8 cellular contexts compared by ENCODE assay signal in genomic region chr12:98154850-98155249, GRCh38.
DNase-seq lines count a peak whose midpoint lies in the region; ATAC-seq and TF ChIP-seq lines count a peak whose summit lies in the region.

No MANE protein-coding gene starts in this region.

- H3K9me3 ChIP-seq in neural cell (ENCODE audit: low read length) (no peaks in the 10 kb centered on the region), aorta (ENCODE audit: control insufficient read depth, low read length) (no peaks in the 10 kb centered on the region)

- TF ChIP-seq CTCF in GM12874 (IDR thresholded peaks at IDR 0.05; ENCODE audit: insufficient read depth, low read depth, low read length): 0 out of 2 replicates have a peak, but pooled peaks have one; percentile 18
- TF ChIP-seq CTCF in brain (conservative IDR thresholded peaks at IDR 0.05): peak; percentile 62 to 77
- peak; percentile 74 for TF ChIP-seq CTCF in neural cell (IDR thresholded peaks at IDR 0.05; ENCODE audit: poor library complexity, severe bottlenecking)

- no peak overlapping the region for H3K9ac ChIP-seq in neural cell (ENCODE audit: low read length)

- intact Hi-C loops in aorta (cut with DNase I): no loop called here

- H3K36me3 Mint-ChIP-seq in brain: no peaks in the 10 kb centered on the region
- H3K36me3 Mint-ChIP-seq in activated naive CD8-positive, alpha-beta T cell treated with anti-CD3 and anti-CD28 coated beads for 36 hours: no peaks in the 10 kb centered on the region

- peak overlapping the region in 1 of 5 experiments; percentile 6 for H3K4me3 Mint-ChIP-seq in brain
- no peak overlapping the region for H3K4me3 Mint-ChIP-seq in activated naive CD8-positive, alpha-beta T cell treated with anti-CD3 and anti-CD28 coated beads for 36 hours

- no peaks in the 10 kb centered on the region for H3K36me3 ChIP-seq in neural cell (ENCODE audit: insufficient read depth, low read length)
- H3K36me3 ChIP-seq in aorta (ENCODE audit: control insufficient read depth in 1 of 2, insufficient read depth in 2 of 2, low read length in 1 of 2): no peaks in the 10 kb centered on the region

- H3K27ac Mint-ChIP-seq in brain: peak overlapping the region in 4 of 5 experiments; percentile 7 to 85 (median 38)
- no peak overlapping the region for H3K27ac Mint-ChIP-seq in activated naive CD8-positive, alpha-beta T cell treated with anti-CD3 and anti-CD28 coated beads for 36 hours

- H3K4me2 ChIP-seq in neural cell (ENCODE audit: low read length): no peak overlapping the region

- peak; percentile 49 for DNase-seq in NCI-H2196 treated with DMSO at 0.1 percent for 48 hours (lab: John Stamatoyannopoulos, UW; ENCODE audit: unreplicated experiment)
- DNase-seq in activated naive CD8-positive, alpha-beta T cell treated with anti-CD3 and anti-CD28 coated beads for 36 hours: no peak
- no peak for DNase-seq in Ammon's horn (ENCODE audit: low spot score)
- DNase-seq in aorta: no peak
- DNase-seq in stimulated activated CD4-positive, alpha-beta T cell treated with anti-CD3 and anti-CD28 coated beads, Interleukin-2, amount 100 ng/mL, for 48 hours: no peak

- H3K4me1 Mint-ChIP-seq in brain: peaks cover 31% of the 10 kb centered on the region
- H3K4me1 Mint-ChIP-seq in activated naive CD8-positive, alpha-beta T cell treated with anti-CD3 and anti-CD28 coated beads for 36 hours: no peaks in the 10 kb centered on the region

- no peaks in the 10 kb centered on the region for H3K4me1 ChIP-seq in aorta (ENCODE audit: control insufficient read depth in 1 of 2, insufficient read depth in 2 of 2, low read length in 2 of 2)

- H3K79me2 ChIP-seq in neural cell (replicated peaks; ENCODE audit: insufficient read depth, low read length): no peaks in the 10 kb centered on the region

- H3K27me3 Mint-ChIP-seq in brain: peaks cover 4% of the 10 kb centered on the region
- no peaks in the 10 kb centered on the region for H3K27me3 Mint-ChIP-seq in activated naive CD8-positive, alpha-beta T cell treated with anti-CD3 and anti-CD28 coated beads for 36 hours

- H3K9me3 Mint-ChIP-seq in brain: no peaks in the 10 kb centered on the region
- no peaks in the 10 kb centered on the region for H3K9me3 Mint-ChIP-seq in activated naive CD8-positive, alpha-beta T cell treated with anti-CD3 and anti-CD28 coated beads for 36 hours

- no peak overlapping the region for H2AFZ ChIP-seq in neural cell (ENCODE audit: low read depth, low read length)

- no peaks in the 10 kb centered on the region for H3K9me2 ChIP-seq in neural cell (ENCODE audit: insufficient read depth, low read length)

- WGBS in aorta, 2 donors: 10 to 14% methylated on average over 4 of the region's 4 CpGs

- TF ChIP-seq EP300 in neural cell (conservative IDR thresholded peaks at IDR 0.05; ENCODE audit: poor library complexity, severe bottlenecking): no peak

- H3K27ac ChIP-seq in neural cell (ENCODE audit: low read length): no peak overlapping the region
- no peak overlapping the region for H3K27ac ChIP-seq in aorta (ENCODE audit: low read depth in 1 of 2, low read length in 2 of 2)

- no peaks in the 10 kb centered on the region for H3K27me3 ChIP-seq in neural cell (ENCODE audit: insufficient read depth, low read depth, low read length)
- H3K27me3 ChIP-seq in aorta (ENCODE audit: control insufficient read depth in 1 of 2, insufficient read depth in 2 of 2, low read length in 1 of 2): no peaks in the 10 kb centered on the region

- H3K4me3 ChIP-seq in neural cell (ENCODE audit: low read length) (no peak overlapping the region), aorta (ENCODE audit: low read length in 2 of 2) (no peak overlapping the region)

- H4K20me1 ChIP-seq in neural cell (ENCODE audit: insufficient read depth): no peaks in the 10 kb centered on the region

- no peak for ATAC-seq in aorta (ENCODE audit: low FRiP score)

- TF ChIP-seq RAD21 in neural cell (conservative IDR thresholded peaks at IDR 0.05): peak; percentile 81

- H3F3A ChIP-seq in neural cell (ENCODE audit: insufficient read depth, low read length, poor library complexity, severe bottlenecking): no peaks in the 10 kb centered on the region

TF ChIP-seq in neural cell, 6 proteins besides CTCF, POLR2A, EP300 and RAD21:
- TF ChIP-seq SMC3 (conservative IDR thresholded peaks at IDR 0.05; ENCODE audit: poor library complexity) (peak; percentile 79), MXI1 (conservative IDR thresholded peaks at IDR 0.05; ENCODE audit: poor library complexity, severe bottlenecking) (no peak)

Comparison
In these comparisons a context has a peak if more than half of its experiments do, and no peak if none do; other contexts are left out.
1. CTCF ChIP-seq: peak in every context shown above with its lines; median percentile 74 in neural cell; 70 in brain; 18 in GM12874.